ENCODE assay signal across 19 cellular contexts in the genomic region with DNA sequence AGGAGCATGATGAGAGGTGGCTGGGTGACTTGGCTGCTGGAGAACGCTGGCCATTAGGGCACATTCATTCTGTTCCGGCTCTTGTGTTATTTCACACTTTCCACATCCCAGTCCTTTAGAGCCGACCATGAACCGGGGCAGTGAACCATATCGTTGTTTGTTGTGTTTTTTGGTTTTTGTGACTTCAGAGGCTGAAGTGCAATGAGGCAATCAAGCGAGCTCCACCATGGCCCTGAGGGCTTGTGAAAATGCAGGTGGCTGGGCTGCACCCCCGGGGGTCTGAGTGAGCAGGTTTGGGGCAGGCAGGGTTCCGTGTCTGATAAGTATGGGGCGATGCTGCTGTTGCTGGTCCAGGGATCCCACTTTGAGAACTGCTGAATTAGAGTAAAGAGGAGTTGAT.
"Had no signal": no experiment of that assay in that cellular context is flagged by ENCODE, and none has a peak within 500 bp of the region (broad histone marks: within the 10 kb centered on the region; RNA-seq: fewer than 3 reads in every experiment).

No MANE protein-coding gene starts in this region.

- H3K9me3 Mint-ChIP-seq: activated CD4-positive, alpha-beta T cell treated with anti-CD3 and anti-CD28 coated beads, Interleukin-2, amount 10 ng/mL, durations not matched to agents 7 days and 5 days; activated naive CD8-positive, alpha-beta T cell treated with anti-CD3 and anti-CD28 coated beads, Interleukin-2, amount 50 U/mL, for 24 hours; natural killer cell treated with Interleukin-12 subunit alpha and Interleukin-12 subunit beta and Interleukin-15 and Interleukin-18, amount 100 ng/mL, for 72 hours; type B pancreatic cell; WTC11 had no signal

- H3K9me3 ChIP-seq: gastrocnemius medialis, right atrium auricular region had no signal

- H3K27me3 Mint-ChIP-seq: activated CD4-positive, alpha-beta T cell treated with anti-CD3 and anti-CD28 coated beads, Interleukin-2, amount 10 ng/mL, durations not matched to agents 7 days and 5 days; activated naive CD8-positive, alpha-beta T cell treated with anti-CD3 and anti-CD28 coated beads, Interleukin-2, amount 50 U/mL, for 24 hours had no signal

- H3K27me3 ChIP-seq: gastrocnemius medialis, right atrium auricular region had no signal

- FAIRE-seq: islet of Langerhans had no signal

- H3K36me3 ChIP-seq: gastrocnemius medialis, right atrium auricular region had no signal

- H3K27ac ChIP-seq: epithelial cell of prostate, gastrocnemius medialis, right atrium auricular region had no signal

- ATAC-seq: activated naive CD8-positive, alpha-beta T cell treated with anti-CD3 and anti-CD28 coated beads, Interleukin-2, amount 50 U/mL, for 24 hours; gastrocnemius medialis; left lobe of liver; natural killer cell treated with Interleukin-12 subunit alpha and Interleukin-12 subunit beta and Interleukin-15 and Interleukin-18, amount 100 ng/mL, for 72 hours; stimulated activated naive CD8-positive, alpha-beta T cell treated with anti-CD3 and anti-CD28 coated beads, Interleukin-15, Interleukin-2, amounts not matched to agents 100 U/mL and 50 U/mL, for 24 hours; WTC11 had no signal

- H3K4me3 ChIP-seq: gastrocnemius medialis, right atrium auricular region had no signal

- H3K27ac Mint-ChIP-seq: activated CD4-positive, alpha-beta T cell treated with anti-CD3 and anti-CD28 coated beads, Interleukin-2, amount 10 ng/mL, durations not matched to agents 7 days and 5 days; activated naive CD8-positive, alpha-beta T cell treated with anti-CD3 and anti-CD28 coated beads, Interleukin-2, amount 50 U/mL, for 24 hours; natural killer cell treated with Interleukin-12 subunit alpha and Interleukin-12 subunit beta and Interleukin-15 and Interleukin-18, amount 100 ng/mL, for 72 hours; type B pancreatic cell; WTC11 had no signal

- DNase-seq: activated CD4-positive, alpha-beta T cell treated with anti-CD3 and anti-CD28 coated beads, Interleukin-2, amount 10 ng/mL, durations not matched to agents 7 days and 5 days; activated naive CD4-positive, alpha-beta T cell; activated naive CD8-positive, alpha-beta T cell treated with anti-CD3 and anti-CD28 coated beads, Interleukin-2, amount 50 U/mL, for 24 hours; activated T-cell treated with anti-CD3 and anti-CD28 coated beads for 4 hours; dermis blood vessel endothelial cell; gastrocnemius medialis; mesenchymal stem cell; nucleus accumbens; stimulated activated CD4-positive, alpha-beta T cell treated with anti-CD3 and anti-CD28 coated beads, Interleukin-15, amount 100 ng/mL, for 24 hours; stimulated activated CD4-positive, alpha-beta T cell treated with anti-CD3 and anti-CD28 coated beads, Interleukin-4, amount 100 ng/mL, for 24 hours; stimulated activated naive CD8-positive, alpha-beta T cell treated with anti-CD3 and anti-CD28 coated beads, Interleukin-15, Interleukin-2, amounts not matched to agents 100 U/mL and 50 U/mL, for 24 hours; T-helper 2 cell had no signal

- H3K4me3 Mint-ChIP-seq: activated CD4-positive, alpha-beta T cell treated with anti-CD3 and anti-CD28 coated beads, Interleukin-2, amount 10 ng/mL, durations not matched to agents 7 days and 5 days; activated naive CD8-positive, alpha-beta T cell treated with anti-CD3 and anti-CD28 coated beads, Interleukin-2, amount 50 U/mL, for 24 hours; natural killer cell treated with Interleukin-12 subunit alpha and Interleukin-12 subunit beta and Interleukin-15 and Interleukin-18, amount 100 ng/mL, for 72 hours; type B pancreatic cell; WTC11 had no signal
